21 cellular contexts compared by ENCODE assay signal in the genomic region with DNA sequence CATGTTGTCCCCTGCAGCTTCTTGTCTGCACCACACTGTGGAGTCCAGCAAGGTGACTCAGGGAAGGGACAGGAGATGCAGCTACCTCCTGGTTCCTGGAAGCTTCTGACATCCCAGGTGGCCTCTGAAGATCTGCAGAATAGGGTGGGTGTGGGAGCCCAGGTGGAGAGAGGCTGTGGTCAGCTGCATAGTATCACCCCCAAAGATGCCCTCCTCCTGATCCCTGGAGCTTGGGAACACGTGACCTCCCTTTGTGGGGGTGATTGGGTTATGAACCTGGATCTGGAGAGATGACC. TPM values are rescaled to one million over a fixed set of nuclear protein-coding genes. Genes with fewer than 3 reads are reported as not detected.
DNase-seq lines count a peak whose midpoint lies in the region; ATAC-seq, FAIRE-seq and TF ChIP-seq lines count a peak whose summit lies in the region.
"Had no signal": no experiment of that assay in that cellular context is flagged by ENCODE, and none has a peak within 500 bp of the region (broad histone marks: within the 10 kb centered on the region; RNA-seq: fewer than 3 reads in every experiment).

No MANE protein-coding gene starts in this region.

- FAIRE-seq in A549 (lab: Jason Lieb, UNC) (no peak), H1 (lab: Jason Lieb, UNC) (no peak), GM12892 (lab: Jason Lieb, UNC) (no peak)
- FAIRE-seq: frontal cortex had no signal

- no peak overlapping the region; the same call in 2 of the 3 replicates for H3K4me2 ChIP-seq in A549
- peak overlapping the region; percentile 86 for H3K4me2 ChIP-seq in PC-9
- H3K4me2 ChIP-seq in H1 (ENCODE audit: insufficient read depth in 1 of 2, low read depth in 2 of 2, low read length in 2 of 2), result no peak overlapping the region
- H3K4me2 ChIP-seq in neuronal stem cell (ENCODE audit: insufficient read depth, low read length, poor library complexity, severe bottlenecking), result no peak overlapping the region

- no peak overlapping the region for H4K5ac ChIP-seq in H1 (ENCODE audit: insufficient read length, low read depth, low read length)

- no peak for ATAC-seq in A549
- ATAC-seq in GM21528 (IDR thresholded peaks at IDR 0.05; ENCODE audit: low FRiP score, unreplicated experiment), result no peak
- no peak for ATAC-seq in omental fat pad (ENCODE audit: low FRiP score)
- ATAC-seq: activated T-cell treated with anti-CD3 and anti-CD28 coated beads, Interleukin-2, amount 50 U/mL, for 4 hours; lower lobe of right lung had no signal

- intact Hi-C loops in PC-9 (cut with micrococcal nuclease; ENCODE audit: unreplicated experiment), result no loop called here

- 80% methylated on average over 1 of the region's 1 CpG for WGBS in A549 (ENCODE audit: missing lambda C conversion rate)
- 100% methylated on average over 1 of the region's 1 CpG; no CpG with 5 or more reads in 1 of the 2 experiments for WGBS in H1 (ENCODE audit: extremely low coverage in 1 of 2, insufficient coverage in 1 of 2, insufficient read length in 1 of 2, insufficient replicate concordance in 2 of 2, low coverage in 1 of 2, low lambda C conversion rate in 2 of 2, missing lambda C conversion rate in 1 of 2), 2 experiments
- WGBS in neuronal stem cell (ENCODE audit: extremely low coverage in 2 of 2, insufficient read length in 2 of 2, insufficient replicate concordance in 1 of 2), 2 donors, result no CpG with 5 or more reads among the region's 1 CpG

- H2BK5ac ChIP-seq in H1 (ENCODE audit: low read depth, low read length) (no peak overlapping the region), neuronal stem cell (ENCODE audit: low read length) (no peak overlapping the region)

- TF ChIP-seq POLR2A in A549 (IDR thresholded peaks at IDR 0.05; ENCODE audit: low read length) (no peak), H1 (IDR thresholded peaks at IDR 0.05; ENCODE audit: control extremely low read depth in 1 of 2, low read depth in 2 of 2, low read length in 2 of 2) (no peak), GM12892 (IDR thresholded peaks at IDR 0.05; ENCODE audit: low read depth, low read length) (no peak)

- H3F3A ChIP-seq in PC-9 (ENCODE audit: insufficient read depth, low read depth), result peaks cover 74% of the 10 kb centered on the region

- POLR2A ChIA-PET in A549 (lab: Yijun Ruan, JAX) (interaction anchor here (4.3 kb wide), 1 partner anchor 104 kb away, joined by 43 read pairs; no protein-coding TSS in a partner anchor), PC-9 (lab: Charles Lee; ENCODE audit: unreplicated experiment) (interaction anchor here (0.6 to 1.7 kb wide), 4 partner anchors 28 to 59 kb away, joined by 3 to 31 read pairs (median 6); no protein-coding TSS in a partner anchor), H1 (lab: Charles Lee; ENCODE audit: partially characterized antibody) (no interaction called here)

- H3K4ac ChIP-seq in H1 (replicated peaks; ENCODE audit: insufficient read length, low read depth, low read length), result no peak overlapping the region
- H3K4ac ChIP-seq in neuronal stem cell (ENCODE audit: low read length), result no peak overlapping the region

- TF ChIP-seq RAD21 in A549 (conservative IDR thresholded peaks at IDR 0.05 in 1 of 2, IDR thresholded peaks at IDR 0.05 in 1 of 2) (no peak), H1 (IDR thresholded peaks at IDR 0.05 in 1 of 2, conservative IDR thresholded peaks at IDR 0.05 in 1 of 2; ENCODE audit: low read depth in 2 of 2, low read length in 2 of 2) (no peak)

- DNase-seq in A549 (ENCODE audit: low read depth in 1 of 2, low spot score in 1 of 2) (no peak), PC-9 (peak in 1 of 2 experiments; percentile 44), H1 (ENCODE audit: low read depth in 1 of 2, low spot score in 2 of 2) (no peak), neuronal stem cell (ENCODE audit: low spot score) (no peak), omental fat pad (ENCODE audit: low spot score) (no peak), GM12892 (ENCODE audit: insufficient read length) (no peak)
- no peak for DNase-seq in activated CD4-positive, CD25-positive, alpha-beta regulatory T cell treated with anti-CD3 and anti-CD28 coated beads, Interleukin-2, amount 50 U/mL, for 72 hours
- DNase-seq: activated naive CD4-positive, alpha-beta T cell treated with anti-CD3 and anti-CD28 coated beads, Interleukin-2, amount 50 U/mL, for 16 hours; activated T-cell treated with anti-CD3 and anti-CD28 coated beads, Interleukin-2, amount 50 U/mL, for 4 hours; cerebellar nuclear complex; HCEC 1CT; islet precursor cell; KBM-7; NCI-H526 had no signal

- H3K18ac ChIP-seq in H1 (ENCODE audit: extremely low read depth, low read length) (no peak overlapping the region), neuronal stem cell (ENCODE audit: low read length) (no peak overlapping the region)

- H2AFZ ChIP-seq in PC-9, result no peak overlapping the region
- no peak overlapping the region for H2AFZ ChIP-seq in H1 (ENCODE audit: low read length)
- no peak overlapping the region for H2AFZ ChIP-seq in neuronal stem cell (ENCODE audit: low read length)

- H4K8ac ChIP-seq in H1 (ENCODE audit: extremely low read depth, insufficient read depth, low read length) (no peak overlapping the region), neuronal stem cell (ENCODE audit: low read depth, low read length) (no peak overlapping the region)

- H3K23ac ChIP-seq in H1 (ENCODE audit: insufficient read length) (no peak overlapping the region), neuronal stem cell (ENCODE audit: low read depth, low read length, poor library complexity) (no peak overlapping the region)

- 0 out of 2 replicates have a peak overlapping the region, but pooled peaks have one; percentile 31 for H2BK15ac ChIP-seq in H1 (ENCODE audit: low read length)
- no peak overlapping the region for H2BK15ac ChIP-seq in neuronal stem cell (ENCODE audit: low read length)

- no peaks in the 10 kb centered on the region for H3K9me3 ChIP-seq in A549
- H3K9me3 ChIP-seq in PC-9 (ENCODE audit: insufficient read depth, low read depth), result no peaks in the 10 kb centered on the region
- no peaks in the 10 kb centered on the region for H3K9me3 ChIP-seq in H1 (ENCODE audit: insufficient read depth in 2 of 2, low read depth in 1 of 2, low read length in 1 of 2)
- H3K9me3 ChIP-seq in neuronal stem cell (replicated peaks in 1 of 2; ENCODE audit: control insufficient read depth in 2 of 2, insufficient read depth in 1 of 2, low read depth in 1 of 2, low read length in 2 of 2), result no peaks in the 10 kb centered on the region
- H3K9me3 ChIP-seq: lower lobe of right lung, ovary, sigmoid colon had no signal

- no peak for TF ChIP-seq CTCF in A549 (IDR thresholded peaks at IDR 0.05)
- TF ChIP-seq CTCF in PC-9 (conservative IDR thresholded peaks at IDR 0.05), result no peak
- TF ChIP-seq CTCF in H1 (IDR thresholded peaks at IDR 0.05; ENCODE audit: control extremely low read depth in 1 of 3, insufficient read depth in 1 of 3, low read depth in 1 of 3, low read length in 3 of 3), result no peak
- TF ChIP-seq CTCF in omental fat pad (IDR thresholded peaks at IDR 0.05), result no peak

- peaks cover 71% of the 10 kb centered on the region for H3K4me1 ChIP-seq in A549
- peaks cover 91% of the 10 kb centered on the region for H3K4me1 ChIP-seq in PC-9 (replicated peaks; ENCODE audit: insufficient read depth)
- H3K4me1 ChIP-seq in H1 (replicated peaks in 1 of 4; ENCODE audit: control insufficient read depth in 3 of 4, insufficient read depth in 4 of 4, low read length in 3 of 4), result peaks cover 0 to 3% (median 0%) of the 10 kb centered on the region in 4 experiments; a peak in 1 of 7 replicates
- peaks cover 11 to 15% of the 10 kb centered on the region in 2 donors for H3K4me1 ChIP-seq in neuronal stem cell (ENCODE audit: control insufficient read depth in 2 of 2, insufficient read depth in 1 of 2, low read depth in 1 of 2, low read length in 2 of 2)

- H3K4me3 ChIP-seq in A549 (no peak overlapping the region), PC-9 (peak overlapping the region; percentile 44; the same call in 1 of the 2 replicates), H1 (ENCODE audit: extremely low read depth in 1 of 4, insufficient read depth in 2 of 4, low read depth in 3 of 4, low read length in 4 of 4) (no peak overlapping the region), neuronal stem cell (ENCODE audit: low read length in 2 of 2) (no peak overlapping the region)
- H3K4me3 ChIP-seq: lower lobe of right lung, ovary, sigmoid colon had no signal

- H3K36me3 ChIP-seq in PC-9 (ENCODE audit: low read depth) (no peaks in the 10 kb centered on the region), H1 (ENCODE audit: control insufficient read depth in 2 of 4, insufficient read depth in 4 of 4, low read length in 3 of 4) (no peaks in the 10 kb centered on the region), neuronal stem cell (replicated peaks in 1 of 2; ENCODE audit: control insufficient read depth in 2 of 2, insufficient read depth in 2 of 2, low read length in 2 of 2) (no peaks in the 10 kb centered on the region)
- H3K36me3 ChIP-seq: lower lobe of right lung, ovary, sigmoid colon had no signal

- H3K79me2 ChIP-seq in PC-9 (ENCODE audit: low read depth) (peaks cover 9% of the 10 kb centered on the region; the same call in 1 of the 2 replicates), H1 (ENCODE audit: control insufficient read depth in 1 of 2, insufficient read depth in 2 of 2, low read length in 2 of 2) (no peaks in the 10 kb centered on the region)

- H4K20me1 ChIP-seq in PC-9 (ENCODE audit: insufficient read depth) (no peaks in the 10 kb centered on the region), H1 (replicated peaks in 1 of 2; ENCODE audit: control insufficient read depth in 1 of 2, insufficient read depth in 2 of 2, low read length in 2 of 2) (no peaks in the 10 kb centered on the region)

- H3K27me3 ChIP-seq in PC-9 (ENCODE audit: insufficient read depth, low read depth) (no peaks in the 10 kb centered on the region), H1 (replicated peaks in 1 of 4; ENCODE audit: control insufficient read depth in 3 of 4, extremely low read depth in 1 of 4, insufficient read depth in 3 of 4, low read length in 3 of 4) (no peaks in the 10 kb centered on the region), neuronal stem cell (ENCODE audit: control insufficient read depth in 3 of 3, insufficient read depth in 3 of 3, low read depth in 1 of 3, low read length in 3 of 3) (no peaks in the 10 kb centered on the region)
- H3K27me3 ChIP-seq: ovary, sigmoid colon had no signal

- H3K14ac ChIP-seq in H1 (ENCODE audit: insufficient read length) (no peak overlapping the region), neuronal stem cell (ENCODE audit: low read length) (no peak overlapping the region)

- no peaks in the 10 kb centered on the region for H3K9me2 ChIP-seq in PC-9 (ENCODE audit: insufficient read depth)

- TF ChIP-seq EP300 in A549 (IDR thresholded peaks at IDR 0.05) (no peak), H1 (IDR thresholded peaks at IDR 0.05; ENCODE audit: borderline replicate concordance in 1 of 2, low read depth in 2 of 2, low read length in 2 of 2) (no peak)

- H3K23me2 ChIP-seq in H1 (ENCODE audit: low read depth, low read length), result no peaks in the 10 kb centered on the region; the same call in 1 of the 2 replicates

- CTCF ChIA-PET in A549 (lab: Yijun Ruan, JAX), result interaction anchor here (3.1 to 6.4 kb wide), 3 partner anchors 9 to 107 kb away, joined by 17 to 77 read pairs (median 24); no protein-coding TSS in a partner anchor
- CTCF ChIA-PET in PC-9 (lab: Charles Lee), result no interaction called here
- CTCF ChIA-PET in H1 (lab: Charles Lee; ENCODE audit: partially characterized antibody), result interaction anchor here (0.7 to 1.5 kb wide), 4 partner anchors 42 to 109 kb away, joined by 3 to 8 read pairs (median 3); no protein-coding TSS in a partner anchor

- no TSS peak for BruUV-seq in PC-9 (replicated peaks; lab: Mats Ljungman, UMichigan)

- H2BK120ac ChIP-seq in H1 (replicated peaks; ENCODE audit: low read depth, low read length), result no peak overlapping the region
- no peak overlapping the region for H2BK120ac ChIP-seq in neuronal stem cell (ENCODE audit: low read depth, low read length)

- no peak overlapping the region for H4K91ac ChIP-seq in H1 (replicated peaks; ENCODE audit: insufficient read length, low read length)
- no peak overlapping the region for H4K91ac ChIP-seq in neuronal stem cell (ENCODE audit: low read depth, low read length, poor library complexity)

- H3K56ac ChIP-seq in H1 (replicated peaks; ENCODE audit: insufficient read length, low read depth, low read length), result no peak overlapping the region

- H3K27ac ChIP-seq in A549 (peak overlapping the region; percentile 92 to 96), PC-9 (peak overlapping the region; percentile 100), H1 (ENCODE audit: low read depth, low read length) (no peak overlapping the region), neuronal stem cell (replicated peaks; ENCODE audit: low read length) (no peak overlapping the region)
- H3K27ac ChIP-seq: lower lobe of right lung, ovary had no signal

- H2BK12ac ChIP-seq in H1 (ENCODE audit: low read depth, low read length) (no peak overlapping the region), neuronal stem cell (ENCODE audit: low read length) (no peak overlapping the region)

- H3K79me1 ChIP-seq in H1 (ENCODE audit: low read depth, low read length), result no peaks in the 10 kb centered on the region
- no peaks in the 10 kb centered on the region for H3K79me1 ChIP-seq in neuronal stem cell (ENCODE audit: low read depth, low read length)

- H2AK5ac ChIP-seq in H1 (ENCODE audit: low read depth, low read length) (no peak overlapping the region), neuronal stem cell (ENCODE audit: low read depth, low read length) (peak overlapping the region; percentile 58)

- H2BK20ac ChIP-seq in H1 (ENCODE audit: low read length), result no peak overlapping the region

- H3K9ac ChIP-seq in H1 (replicated peaks in 1 of 4; ENCODE audit: extremely low read depth in 1 of 4, low read depth in 3 of 4, low read length in 3 of 4), result no peak overlapping the region
- no peak overlapping the region for H3K9ac ChIP-seq in neuronal stem cell (ENCODE audit: low read depth, low read length, poor library complexity)

RNA-seq across cellular contexts. Expression of gene CALML3, which starts 25.4 kb away (rescaled TPM):
- polyA plus RNA-seq in A549 (2011; rRNA removed) (not detected in 2 replicates), A549 (2017; fragmentation: RNase III; extraction: RNeasy Plus Mini Kit Qiagen cat#74134 plus additional on column Dnase treatment) (not detected in 3 replicates), H1 (2011; rRNA removed) (not detected in 2 replicates)
- polyA plus RNA-seq in A549 (2012; cell fraction: cytosol; rRNA removed), result 0.01 TPM in 1 of 2 replicates, not detected in the other
- polyA plus RNA-seq in A549 (2012; cell fraction: nucleus; rRNA removed), result not detected in 2 replicates
- polyA minus RNA-seq in A549 (2011; rRNA and poly(A)+ RNA removed), result not detected in 2 replicates
- total RNA-seq in PC-9 (2021) (not detected in 2 replicates), omental fat pad (not detected)
- not detected in 2 replicates for total RNA-seq in H1 (2021; fragmentation: NEBNext Ultra II Directional; extraction: Animal tissue kit (Norgen Biotek cat#: 25700))
- polyA plus RNA-seq in H1 (2011; cell fraction: cytosol; rRNA removed), result not detected
- polyA plus RNA-seq in H1 (2011; cell fraction: nucleus; rRNA removed), result not detected
- not detected in 4 replicates for polyA plus RNA-seq in H1 (2012, experiment 1 of 2)
- polyA plus RNA-seq in H1 (2012, experiment 2 of 2), result not detected
- polyA plus RNA-seq in H1 (2013, experiment 1 of 2), result not detected
- not detected for polyA plus RNA-seq in H1 (2013, experiment 2 of 2)
- polyA minus RNA-seq in H1 (2011; rRNA and poly(A)+ RNA removed), result not detected in 2 replicates
- not detected for polyA minus RNA-seq in H1 (2011; cell fraction: cytosol; rRNA and poly(A)+ RNA removed)
- not detected for polyA minus RNA-seq in H1 (2011; cell fraction: nucleus; rRNA and poly(A)+ RNA removed)
- polyA plus RNA-seq in neuronal stem cell (2013, experiment 1 of 2), result not detected
- polyA plus RNA-seq in neuronal stem cell (2013, experiment 2 of 2), result not detected
- not detected for polyA plus RNA-seq in GM12892 (2012; ENCODE audit: missing spikeins)
- total RNA-seq: activated T-cell treated with anti-CD3 and anti-CD28 coated beads, Interleukin-2, amount 50 U/mL, for 4 hours; aorta; lower lobe of right lung; sigmoid colon had no signal
- polyA plus RNA-seq: CD14-positive monocyte had no signal

RNA-seq across cellular contexts. Expression of gene CALML5, which starts 50.8 kb away (rescaled TPM):
- polyA plus RNA-seq in A549 (2011; rRNA removed) (not detected in 2 replicates), A549 (2017; fragmentation: RNase III; extraction: RNeasy Plus Mini Kit Qiagen cat#74134 plus additional on column Dnase treatment) (not detected in 3 replicates), H1 (2011; rRNA removed) (0.09 TPM in 1 of 2 replicates, not detected in the other)
- polyA plus RNA-seq in A549 (2012; cell fraction: cytosol; rRNA removed), result not detected in 2 replicates
- not detected in 2 replicates for polyA plus RNA-seq in A549 (2012; cell fraction: nucleus; rRNA removed)
- polyA minus RNA-seq in A549 (2011; rRNA and poly(A)+ RNA removed), result not detected in 2 replicates
- total RNA-seq in PC-9 (2021) (3.0 and 6.3 TPM in 2 replicates), omental fat pad (not detected)
- total RNA-seq in H1 (2021; fragmentation: NEBNext Ultra II Directional; extraction: Animal tissue kit (Norgen Biotek cat#: 25700)), result 0.38 TPM in 1 of 2 replicates, not detected in the other
- polyA plus RNA-seq in H1 (2011; cell fraction: cytosol; rRNA removed), result not detected
- not detected for polyA plus RNA-seq in H1 (2011; cell fraction: nucleus; rRNA removed)
- not detected in 4 replicates for polyA plus RNA-seq in H1 (2012, experiment 1 of 2)
- not detected for polyA plus RNA-seq in H1 (2012, experiment 2 of 2)
- not detected for polyA plus RNA-seq in H1 (2013, experiment 1 of 2)
- not detected for polyA plus RNA-seq in H1 (2013, experiment 2 of 2)
- polyA minus RNA-seq in H1 (2011; rRNA and poly(A)+ RNA removed), result not detected in 2 replicates
- polyA minus RNA-seq in H1 (2011; cell fraction: cytosol; rRNA and poly(A)+ RNA removed), result not detected
- not detected for polyA minus RNA-seq in H1 (2011; cell fraction: nucleus; rRNA and poly(A)+ RNA removed)
- polyA plus RNA-seq in neuronal stem cell (2013, experiment 1 of 2), result not detected
- not detected for polyA plus RNA-seq in neuronal stem cell (2013, experiment 2 of 2)
- polyA plus RNA-seq in GM12892 (2012; ENCODE audit: missing spikeins), result not detected
- total RNA-seq: activated T-cell treated with anti-CD3 and anti-CD28 coated beads, Interleukin-2, amount 50 U/mL, for 4 hours; aorta; frontal cortex; lower lobe of right lung; sigmoid colon had no signal
- polyA plus RNA-seq: aorta, CD14-positive monocyte, ovary, sigmoid colon had no signal

Comparison
In these comparisons a context has a peak if more than half of its experiments do, and no peak if none do; other contexts are left out.
1. H3K27ac ChIP-seq: peak in A549 (2 of 2) and PC-9 (single experiment); none in H1 (single experiment) and neuronal stem cell (single experiment).